Comparison of ENCODE assay signal across 1 cellular context in genomic region chr5:119179857-119180641, GRCh38.
TF ChIP-seq lines count a peak whose summit lies in the region.

No MANE protein-coding gene starts in this region.

TF ChIP-seq in HCT116, 20 proteins besides CTCF, POLR2A, EP300 and RAD21:
- TF ChIP-seq YY1 (IDR thresholded peaks at IDR 0.05; ENCODE audit: extremely low read depth, insufficient replicate concordance, low read depth, low read length) = no peak
- no peak for TF ChIP-seq SIN3A (IDR thresholded peaks at IDR 0.05; ENCODE audit: low read depth)
- no peak for TF ChIP-seq POLR2AphosphoS5 (IDR thresholded peaks at IDR 0.05; ENCODE audit: low read depth, low read length)
- TF ChIP-seq EZH2 (IDR thresholded peaks at IDR 0.05) = no peak
- TF ChIP-seq ATF3 (IDR thresholded peaks at IDR 0.05) = no peak
- no peak for TF ChIP-seq SRF (IDR thresholded peaks at IDR 0.05; ENCODE audit: low read depth)
- no peak for TF ChIP-seq ZFX (IDR thresholded peaks at IDR 0.05)
- TF ChIP-seq CEBPB (IDR thresholded peaks at IDR 0.05; ENCODE audit: low read depth) = no peak
- no peak for TF ChIP-seq ELF1 (IDR thresholded peaks at IDR 0.05; ENCODE audit: borderline replicate concordance, low read depth)
- no peak for TF ChIP-seq ZBTB33 (IDR thresholded peaks at IDR 0.05; ENCODE audit: extremely low read depth, insufficient replicate concordance, low read length)
- no peak for TF ChIP-seq CBX3 (IDR thresholded peaks at IDR 0.05; ENCODE audit: low read depth)
- TF ChIP-seq EGR1 (IDR thresholded peaks at IDR 0.05; ENCODE audit: low read depth) = no peak
TF ChIP-seq in HCT116: peak in this region for 0.
